ENCODE assay signal across 25 cellular contexts in genomic region chr1:94285026-94285654, GRCh38. TPM values are rescaled to one million over a fixed set of nuclear protein-coding genes. Genes with fewer than 3 reads are reported as not detected.
DNase-seq lines count a peak whose midpoint lies in the region; ATAC-seq and TF ChIP-seq lines count a peak whose summit lies in the region.
"Had no signal": no experiment of that assay in that cellular context is flagged by ENCODE, and none has a peak within 500 bp of the region (broad histone marks: within the 10 kb centered on the region; RNA-seq: fewer than 3 reads in every experiment).

No MANE protein-coding gene starts in this region.

- H3K27ac Mint-ChIP-seq in HFFc6: peak overlapping the region; percentile 62
- peak overlapping the region in 3 of 7 donors; percentile 19 to 82 (median 77) for H3K27ac Mint-ChIP-seq in CD14-positive monocyte
- H3K27ac Mint-ChIP-seq in chondrocyte (ENCODE audit: unreplicated experiment): no peak overlapping the region
- H3K27ac Mint-ChIP-seq: memory B cell; naive thymus-derived CD8-positive, alpha-beta T cell; T-helper 2 cell treated with Interferon-gamma antibody and Interleukin-4, amounts not matched to agents 5 μg/mL and 100 μg/mL, for 36 hours; type B pancreatic cell had no signal

- H3K4me1 ChIP-seq in RWPE2 (ENCODE audit: insufficient read depth, poor library complexity, severe bottlenecking): peaks cover 11% of the 10 kb centered on the region
- H3K4me1 ChIP-seq: pancreas had no signal

- H3K36me3 Mint-ChIP-seq in HFFc6 (ENCODE audit: low read depth): peaks cover 9% of the 10 kb centered on the region
- H3K36me3 Mint-ChIP-seq in CD14-positive monocyte: peaks cover 0 to 3% of the 10 kb centered on the region in 2 donors
- no peaks in the 10 kb centered on the region for H3K36me3 Mint-ChIP-seq in chondrocyte (ENCODE audit: low read depth)
- H3K36me3 Mint-ChIP-seq: memory B cell; naive thymus-derived CD8-positive, alpha-beta T cell; type B pancreatic cell had no signal

- no peaks in the 10 kb centered on the region for H3K27me3 Mint-ChIP-seq in HFFc6 (ENCODE audit: insufficient read depth)
- H3K27me3 Mint-ChIP-seq in CD14-positive monocyte (ENCODE audit: low read depth in 3 of 3): peaks cover 5 to 25% (median 7%) of the 10 kb centered on the region in 3 donors
- H3K27me3 Mint-ChIP-seq in chondrocyte (ENCODE audit: low read depth): no peaks in the 10 kb centered on the region
- H3K27me3 Mint-ChIP-seq: type B pancreatic cell had no signal

- H3K36me3 ChIP-seq in RWPE2 (ENCODE audit: low read depth): no peaks in the 10 kb centered on the region
- H3K36me3 ChIP-seq: pancreas, stomach had no signal

- TF ChIP-seq CTCF in HFFc6 (IDR thresholded peaks at IDR 0.05) (no peak), RWPE2 (IDR thresholded peaks at IDR 0.05; ENCODE audit: poor library complexity, severe bottlenecking) (no peak), CD14-positive monocyte (IDR thresholded peaks at IDR 0.05) (no peak), chondrocyte (IDR thresholded peaks at IDR 0.05) (no peak), dorsolateral prefrontal cortex (IDR thresholded peaks at IDR 0.05 in 54 of 56, conservative IDR thresholded peaks at IDR 0.05 in 2 of 56; ENCODE audit: low read depth in 1 of 56, partially characterized antibody in 56 of 56) (no peak)

- H3K27ac ChIP-seq in RWPE2 (ENCODE audit: poor library complexity, severe bottlenecking) (peak overlapping the region; percentile 72), dorsolateral prefrontal cortex (no peak overlapping the region)
- H3K27ac ChIP-seq: A549, C4-2B, pancreas had no signal

- DNase-seq in A172 (ENCODE audit: low spot score) (peak; percentile 15), HFFc6 (peak; percentile 27), RWPE2 (ENCODE audit: low spot score) (no peak), iris pigment epithelial cell (ENCODE audit: low read depth) (peak; percentile 70), CD14-positive monocyte (ENCODE audit: low spot score) (no peak), chondrocyte (ENCODE audit: low spot score) (no peak), dorsolateral prefrontal cortex (no peak)
- DNase-seq: activated CD4-positive, alpha-beta T cell treated with anti-CD3 and anti-CD28 coated beads, Interleukin-2, amount 50 U/mL, for 4 hours; activated gamma-delta T cell treated with Interleukin-2 at 50 U/mL for 16 hours; activated T-cell treated with anti-CD3 and anti-CD28 coated beads for 4 hours; amniotic stem cell; naive thymus-derived CD8-positive, alpha-beta T cell; NCI-H1048; NCI-H2081; NCI-H510A; pancreas; stimulated activated CD4-positive, alpha-beta T cell treated with anti-CD3 and anti-CD28 coated beads, Interleukin-4, amount 100 ng/mL, for 24 hours; stomach had no signal

- no peak overlapping the region for H3K4me3 ChIP-seq in RWPE2 (ENCODE audit: severe bottlenecking)
- H3K4me3 ChIP-seq in dorsolateral prefrontal cortex: no peak overlapping the region
- H3K4me3 ChIP-seq: A549, pancreas, stomach had no signal

- intact Hi-C loops in CD14-positive monocyte (cut with micrococcal nuclease) (no loop called here), dorsolateral prefrontal cortex (cut with DNase I) (no loop called here)

- H3K4me1 Mint-ChIP-seq in HFFc6 (ENCODE audit: low read depth) (peaks cover 64% of the 10 kb centered on the region), CD14-positive monocyte (peaks cover 34% of the 10 kb centered on the region), chondrocyte (ENCODE audit: low read depth) (peaks cover 15% of the 10 kb centered on the region)
- H3K4me1 Mint-ChIP-seq: central memory CD8-positive, alpha-beta T cell; memory B cell had no signal

- no peaks in the 10 kb centered on the region for H3K9me3 ChIP-seq in RWPE2 (ENCODE audit: severe bottlenecking)
- H3K9me3 ChIP-seq: A549, pancreas, stomach had no signal

- H3K27me3 ChIP-seq in RWPE2 (ENCODE audit: insufficient read depth, poor library complexity, severe bottlenecking): no peaks in the 10 kb centered on the region
- H3K27me3 ChIP-seq in dorsolateral prefrontal cortex: peaks cover 0 to 8% (median 0%) of the 10 kb centered on the region in 45 donors
- H3K27me3 ChIP-seq: pancreas, stomach had no signal

- ATAC-seq in RWPE2 (ENCODE audit: low read depth) (peak; percentile 76), GM19351 (IDR thresholded peaks at IDR 0.05; ENCODE audit: unreplicated experiment) (no peak)
- ATAC-seq: A549; naive thymus-derived CD8-positive, alpha-beta T cell; pancreas had no signal

- H3K9me3 Mint-ChIP-seq in HFFc6: no peaks in the 10 kb centered on the region
- H3K9me3 Mint-ChIP-seq in CD14-positive monocyte: peaks cover 0 to 7% (median 0%) of the 10 kb centered on the region in 7 donors
- no peaks in the 10 kb centered on the region for H3K9me3 Mint-ChIP-seq in chondrocyte (ENCODE audit: low read depth)
- H3K9me3 Mint-ChIP-seq: central memory CD8-positive, alpha-beta T cell; naive thymus-derived CD8-positive, alpha-beta T cell; T-helper 2 cell treated with Interferon-gamma antibody and Interleukin-4, amounts not matched to agents 5 μg/mL and 100 μg/mL, for 36 hours; type B pancreatic cell had no signal

- peak overlapping the region; percentile 35 for H3K4me3 Mint-ChIP-seq in HFFc6
- peak overlapping the region in 1 of 2 donors; percentile 17 for H3K4me3 Mint-ChIP-seq in CD14-positive monocyte
- H3K4me3 Mint-ChIP-seq in chondrocyte (ENCODE audit: unreplicated experiment): no peak overlapping the region
- H3K4me3 Mint-ChIP-seq: central memory CD8-positive, alpha-beta T cell; memory B cell; naive thymus-derived CD8-positive, alpha-beta T cell; T-helper 2 cell treated with Interferon-gamma antibody and Interleukin-4, amounts not matched to agents 5 μg/mL and 100 μg/mL, for 36 hours; type B pancreatic cell had no signal

RNA-seq across cellular contexts. Expression of gene ARHGAP29, which starts 47.8 kb away (rescaled TPM):
- 14.1 and 15.4 TPM in 2 replicates for total RNA-seq in A172 (2014; rRNA removed; shearing (Covaris generic))
- 10 to 100 TPM; 36.9 to 60.3 (median 52.9) TPM for total RNA-seq in HFFc6 (2021; fragmentation: NEBNext Ultra II Directional; extraction: Animal tissue kit (Norgen Biotek cat#: 25700))
- under 1 TPM; 0.69 to 0.98 TPM for polyA plus RNA-seq in CD14-positive monocyte
- total RNA-seq in chondrocyte: 44.0 to 44.8 TPM (median 44.7 TPM) in 3 replicates
- 10 to 100 TPM; 12.1 to 54.8 (median 21.8) TPM for total RNA-seq in dorsolateral prefrontal cortex
- total RNA-seq: naive thymus-derived CD8-positive, alpha-beta T cell had no signal
- polyA plus RNA-seq: naive thymus-derived CD8-positive, alpha-beta T cell had no signal

Comparison
In these comparisons a context has a peak if more than half of its experiments do, and no peak if none do; other contexts are left out.
1. DNase-seq: peak in A172 (single experiment), HFFc6 (single experiment) and iris pigment epithelial cell (single experiment); none in RWPE2 (single experiment), CD14-positive monocyte (single experiment), chondrocyte (single experiment) and dorsolateral prefrontal cortex (0 of 10).